Comparison of ENCODE assay signal across 3 cellular contexts in genomic region chr17:65278820-65279184, GRCh38.
TF ChIP-seq lines count a peak whose summit lies in the region.

No MANE protein-coding gene starts in this region.

TF ChIP-seq in SK-N-SH treated with all-trans-retinoic acid at 6 μM for 48 hours, 23 proteins besides CTCF, POLR2A, EP300 and RAD21 (continues in another document):
- TF ChIP-seq ESRRG (CRISPR knock-in tag; IDR thresholded peaks at IDR 0.05) (no peak), ZFP3 (CRISPR knock-in tag; IDR thresholded peaks at IDR 0.05) (no peak), ZNF8 (CRISPR knock-in tag; IDR thresholded peaks at IDR 0.05) (no peak), ZFP30 (CRISPR knock-in tag; IDR thresholded peaks at IDR 0.05) (no peak), ZNF70 (CRISPR knock-in tag; IDR thresholded peaks at IDR 0.05) (no peak), ZNF565 (CRISPR knock-in tag; conservative IDR thresholded peaks at IDR 0.05; ENCODE audit: low read depth) (no peak), OSR1 (CRISPR knock-in tag; IDR thresholded peaks at IDR 0.05) (no peak), ARNTL (CRISPR knock-in tag; IDR thresholded peaks at IDR 0.05; ENCODE audit: borderline replicate concordance, low read depth) (no peak), TSHZ2 (CRISPR knock-in tag; IDR thresholded peaks at IDR 0.05) (no peak), CSDC2 (CRISPR knock-in tag; IDR thresholded peaks at IDR 0.05) (no peak), ISL1 (CRISPR knock-in tag; IDR thresholded peaks at IDR 0.05) (no peak), PATZ1 (CRISPR knock-in tag; IDR thresholded peaks at IDR 0.05; ENCODE audit: borderline replicate concordance) (no peak)
- TF ChIP-seq, protein P1, sequence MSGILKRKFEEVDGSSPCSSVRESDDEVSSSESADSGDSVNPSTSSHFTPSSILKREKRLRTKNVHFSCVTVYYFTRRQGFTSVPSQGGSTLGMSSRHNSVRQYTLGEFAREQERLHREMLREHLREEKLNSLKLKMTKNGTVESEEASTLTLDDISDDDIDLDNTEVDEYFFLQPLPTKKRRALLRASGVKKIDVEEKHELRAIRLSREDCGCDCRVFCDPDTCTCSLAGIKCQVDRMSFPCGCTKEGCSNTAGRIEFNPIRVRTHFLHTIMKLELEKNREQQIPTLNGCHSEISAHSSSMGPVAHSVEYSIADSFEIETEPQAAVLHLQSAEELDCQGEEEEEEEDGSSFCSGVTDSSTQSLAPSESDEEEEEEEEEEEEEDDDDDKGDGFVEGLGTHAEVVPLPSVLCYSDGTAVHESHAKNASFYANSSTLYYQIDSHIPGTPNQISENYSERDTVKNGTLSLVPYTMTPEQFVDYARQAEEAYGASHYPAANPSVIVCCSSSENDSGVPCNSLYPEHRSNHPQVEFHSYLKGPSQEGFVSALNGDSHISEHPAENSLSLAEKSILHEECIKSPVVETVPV (CRISPR knock-in tag; IDR thresholded peaks at IDR 0.05): no peak

TF ChIP-seq in SK-N-SH, 30 proteins besides CTCF, POLR2A, EP300 and RAD21:
- TF ChIP-seq RFX5 (IDR thresholded peaks at IDR 0.05; ENCODE audit: low read length) (no peak), FOXM1 (IDR thresholded peaks at IDR 0.05; ENCODE audit: low read depth) (no peak), CHD2 (IDR thresholded peaks at IDR 0.05; ENCODE audit: low read length, partially characterized antibody) (no peak), NFIC (IDR thresholded peaks at IDR 0.05; ENCODE audit: borderline replicate concordance) (no peak), GATA2 (CRISPR knock-in tag; IDR thresholded peaks at IDR 0.05) (no peak), JUND (IDR thresholded peaks at IDR 0.05) (no peak), EZH2phosphoT487 (IDR thresholded peaks at IDR 0.05; ENCODE audit: borderline replicate concordance, low read depth) (no peak), FOSL2 (IDR thresholded peaks at IDR 0.05; ENCODE audit: borderline replicate concordance, low read depth) (no peak), ELF1 (IDR thresholded peaks at IDR 0.05) (no peak), TCF12 (IDR thresholded peaks at IDR 0.05) (no peak), SIN3A (IDR thresholded peaks at IDR 0.05; ENCODE audit: borderline replicate concordance, low read depth, low read length) (no peak), POLR2AphosphoS5 (IDR thresholded peaks at IDR 0.05; ENCODE audit: low read depth, low read length) (no peak), GABPA (IDR thresholded peaks at IDR 0.05; ENCODE audit: low read depth) (no peak), MEF2A (IDR thresholded peaks at IDR 0.05; ENCODE audit: borderline replicate concordance, low read depth) (no peak), TEAD4 (IDR thresholded peaks at IDR 0.05; ENCODE audit: borderline replicate concordance, insufficient read depth) (no peak), USF1 (IDR thresholded peaks at IDR 0.05; ENCODE audit: borderline replicate concordance, low read depth) (no peak)
TF ChIP-seq in SK-N-SH: peak in this region for 0.

TF ChIP-seq in H1, 55 proteins besides CTCF, POLR2A, EP300 and RAD21:
- no peak for TF ChIP-seq ATF2 (IDR thresholded peaks at IDR 0.05; ENCODE audit: low read length)
- TF ChIP-seq SAP30 (IDR thresholded peaks at IDR 0.05; ENCODE audit: insufficient read depth, insufficient replicate concordance, low read length): no peak
